Comparison of ENCODE assay signal across 26 cellular contexts in the genomic region with DNA sequence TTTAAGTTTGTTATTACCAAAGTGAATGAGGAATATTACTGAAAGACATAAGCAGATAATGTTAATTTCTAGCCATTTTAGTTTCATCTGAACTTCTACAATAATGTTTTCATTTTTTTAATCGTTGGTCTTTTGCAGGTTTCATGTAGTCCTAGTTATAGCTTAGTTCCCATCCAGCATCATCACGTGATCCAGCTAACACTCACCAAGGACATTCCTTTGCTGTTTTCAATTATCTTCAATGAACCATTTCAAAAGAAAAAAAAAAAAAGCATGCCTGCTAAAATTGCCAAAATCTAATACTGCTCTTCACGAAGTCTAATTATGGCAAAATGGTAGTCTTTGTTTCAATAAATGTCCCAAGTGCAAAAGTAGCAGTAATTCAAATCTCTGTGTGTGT.
DNase-seq lines count a peak whose midpoint lies in the region; ATAC-seq and TF ChIP-seq lines count a peak whose summit lies in the region.
"Had no signal": no experiment of that assay in that cellular context is flagged by ENCODE, and none has a peak within 500 bp of the region (broad histone marks: within the 10 kb centered on the region; RNA-seq: fewer than 3 reads in every experiment).

No MANE protein-coding gene starts in this region.

- intact Hi-C loops in mucosa of descending colon (cut with DNase I, micrococcal nuclease) = no loop called here

- TF ChIP-seq CTCF in HFF-Myc (IDR thresholded peaks at IDR 0.05; ENCODE audit: low read depth, low read length, missing control alignments) = no peak
- TF ChIP-seq CTCF in astrocyte of the cerebellum (IDR thresholded peaks at IDR 0.05; ENCODE audit: low read depth, low read length, missing control alignments) = no peak
- no peak for TF ChIP-seq CTCF in fibroblast of villous mesenchyme (IDR thresholded peaks at IDR 0.05; ENCODE audit: insufficient read depth, low read depth, low read length)
- no peak for TF ChIP-seq CTCF in mucosa of descending colon (IDR thresholded peaks at IDR 0.05)

- peaks cover 2% of the 10 kb centered on the region for H3K9me3 ChIP-seq in mucosa of descending colon
- H3K9me3 ChIP-seq: BLaER1 treated with 17β-estradiol and CSF1 and Interleukin-3, amounts not matched to agents 10 nM and 100 nM; gastrocnemius medialis; left lung; uterus had no signal

- H3K4me3 ChIP-seq in HFF-Myc (replicated peaks; ENCODE audit: low read depth, low read length) (no peak overlapping the region), astrocyte of the cerebellum (ENCODE audit: low read depth, low read length) (no peak overlapping the region), fibroblast of villous mesenchyme (ENCODE audit: low read depth, low read length) (no peak overlapping the region), mucosa of descending colon (no peak overlapping the region)
- H3K4me3 ChIP-seq: BLaER1 treated with 17β-estradiol and CSF1 and Interleukin-3, amounts not matched to agents 10 nM and 100 nM; gastrocnemius medialis; left lung; MG63; spleen; uterus had no signal

- ATAC-seq in mucosa of descending colon (no peak), GM21529 (IDR thresholded peaks at IDR 0.05; ENCODE audit: unreplicated experiment) (no peak)
- ATAC-seq: activated CD8-positive, alpha-beta memory T cell treated with anti-CD3 and anti-CD28 coated beads, Interleukin-2, amount 10 ng/mL, durations not matched to agents 7 days and 5 days; gastrocnemius medialis; left lung; naive thymus-derived CD4-positive, alpha-beta T cell; stimulated activated memory B cell treated with anti-CD40 and anti-IgM and Interleukin-4, amounts not matched to agents 10 μg/mL and 1 μg/mL and 100 μg/mL, for 72 hours had no signal

- no peaks in the 10 kb centered on the region for H3K36me3 ChIP-seq in mucosa of descending colon (ENCODE audit: low read depth)
- H3K36me3 ChIP-seq: BLaER1 treated with 17β-estradiol and CSF1 and Interleukin-3, amounts not matched to agents 10 nM and 100 nM; gastrocnemius medialis; left lung; MG63; spleen; uterus had no signal

- DNase-seq in AG08395 (ENCODE audit: low spot score) (peak; percentile 40), HFF-Myc (ENCODE audit: extremely low read depth, low read depth) (peak; percentile 17), astrocyte of the cerebellum (ENCODE audit: low read depth) (peak; percentile 58), fibroblast of villous mesenchyme (ENCODE audit: low read depth) (peak; percentile 40), mucosa of descending colon (no peak), KBM-7 (no peak), NCI-H2081 (lab: John Stamatoyannopoulos, UW) (no peak)
- DNase-seq: activated CD4-positive, alpha-beta T cell treated with anti-CD3 and anti-CD28 coated beads for 48 hours; activated CD8-positive, alpha-beta memory T cell treated with anti-CD3 and anti-CD28 coated beads, Interleukin-2, amount 10 ng/mL, durations not matched to agents 7 days and 5 days; activated naive CD4-positive, alpha-beta T cell treated with anti-CD3 and anti-CD28 coated beads for 36 hours; amygdala; gastrocnemius medialis; H9; hypothalamus; left lung; MG63; naive thymus-derived CD4-positive, alpha-beta T cell; NCI-H2029 treated with DMSO at 0.1 percent for 48 hours; NCI-H446 treated with DMSO at 0.1 percent for 48 hours; occipital lobe; spleen; stimulated activated CD4-positive, alpha-beta T cell treated with anti-CD3 and anti-CD28 coated beads, Interleukin-2, amount 100 ng/mL, for 48 hours; uterus had no signal

- in situ Hi-C loops in astrocyte of the cerebellum (cut with HindIII; ENCODE audit: low sequenced_read_pairs) = no loop called here
- in situ Hi-C loops in KBM-7 (cut with MboI; ENCODE audit: low pct_unique_long_range_greater_than_20kb, low sequenced_read_pairs) = no loop called here

- no peaks in the 10 kb centered on the region for H3K4me1 ChIP-seq in mucosa of descending colon (ENCODE audit: low read depth)
- H3K4me1 ChIP-seq: BLaER1 treated with 17β-estradiol and CSF1 and Interleukin-3, amounts not matched to agents 10 nM and 100 nM; gastrocnemius medialis; left lung; spleen; uterus had no signal

Comparison
In these comparisons a context has a peak if more than half of its experiments do, and no peak if none do; other contexts are left out.
1. DNase-seq: peak in AG08395 (single experiment), HFF-Myc (single experiment), astrocyte of the cerebellum (single experiment) and fibroblast of villous mesenchyme (single experiment); none in mucosa of descending colon (0 of 3), KBM-7 (single experiment) and NCI-H2081 (0 of 2).